In the genomic region with DNA sequence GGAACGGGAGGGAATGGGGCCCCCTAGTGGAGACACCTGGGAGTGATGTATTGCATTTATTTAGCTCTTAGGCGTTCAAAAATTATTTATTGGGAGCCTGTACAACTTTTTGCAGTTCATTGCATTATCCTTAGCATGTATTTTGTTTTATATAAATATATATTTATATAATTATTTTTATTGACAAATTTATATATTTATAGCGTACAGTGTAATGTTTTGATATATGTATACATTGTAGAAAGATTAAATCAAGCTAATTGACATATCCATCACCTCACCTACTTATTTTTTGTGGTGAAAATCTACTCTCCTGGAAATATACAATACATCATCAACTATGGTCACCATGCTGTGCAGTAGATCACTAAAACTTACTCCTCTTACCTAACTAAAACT, we compare ENCODE assay signal across 8 cellular contexts. TPM values are rescaled to one million over a fixed set of nuclear protein-coding genes. Genes with fewer than 3 reads are reported as not detected.
DNase-seq lines count a peak whose midpoint lies in the region; ATAC-seq, FAIRE-seq and TF ChIP-seq lines count a peak whose summit lies in the region.

No MANE protein-coding gene starts in this region.

- no peaks in the 10 kb centered on the region for H3K9me3 Mint-ChIP-seq in CD8-positive, alpha-beta T cell

- H3K27ac Mint-ChIP-seq in CD8-positive, alpha-beta T cell = peak overlapping the region; percentile 97

- no peaks in the 10 kb centered on the region for H3K9me3 ChIP-seq in CD8-positive, alpha-beta T cell (ENCODE audit: low read length)
- H3K9me3 ChIP-seq in NT2/D1 (ENCODE audit: insufficient read depth, low read length) (no peaks in the 10 kb centered on the region), neutrophil (no peaks in the 10 kb centered on the region)
- no peaks in the 10 kb centered on the region for H3K9me3 ChIP-seq in effector memory CD4-positive, alpha-beta T cell (ENCODE audit: control insufficient read depth, low read length)

- peak overlapping the region; percentile 93 for H3K4me3 ChIP-seq in CD8-positive, alpha-beta T cell (ENCODE audit: low read depth, low read length)
- H3K4me3 ChIP-seq in NT2/D1 (ENCODE audit: insufficient read length, low read depth) (peak overlapping the region; percentile 84), neutrophil (ENCODE audit: low read depth in 1 of 2, low read length in 1 of 2) (peak overlapping the region; percentile 95 to 98)
- peak overlapping the region; percentile 87 for H3K4me3 ChIP-seq in effector memory CD4-positive, alpha-beta T cell (ENCODE audit: insufficient read depth, low read depth, low read length, poor library complexity, severe bottlenecking)

- H3K36me3 Mint-ChIP-seq in CD8-positive, alpha-beta T cell = peaks cover 15% of the 10 kb centered on the region

- POLR2A ChIA-PET in CD8-positive, alpha-beta T cell (lab: Charles Lee) = interaction anchor here (1.1 to 2.3 kb wide), 14 partner anchors 9 to 247 kb away, joined by 3 to 36 read pairs (median 4); a partner anchor contains a TSS

- peak overlapping the region; percentile 80 for H3K27ac ChIP-seq in CD8-positive, alpha-beta T cell (ENCODE audit: low read depth, low read length)
- peak overlapping the region; percentile 85 for H3K27ac ChIP-seq in effector memory CD4-positive, alpha-beta T cell (ENCODE audit: insufficient read depth, low read length, poor library complexity, severe bottlenecking)
- H3K27ac ChIP-seq in neutrophil = peak overlapping the region; percentile 93

- peak in 1 of 7 experiments; percentile 70 for DNase-seq in CD8-positive, alpha-beta T cell
- DNase-seq in NT2/D1 (ENCODE audit: low read depth, low spot score) (no peak), NCI-H1930 (lab: John Stamatoyannopoulos, UW) (no peak), GM12892 (ENCODE audit: insufficient read length) (no peak)
- DNase-seq in effector memory CD4-positive, alpha-beta T cell = no peak

- no peak for FAIRE-seq in GM12892 (lab: Jason Lieb, UNC)

- H3K27me3 Mint-ChIP-seq in CD8-positive, alpha-beta T cell (ENCODE audit: low read depth) = no peaks in the 10 kb centered on the region

- peak overlapping the region; percentile 97 for H3K4me3 Mint-ChIP-seq in CD8-positive, alpha-beta T cell

- intact Hi-C loops in CD8-positive, alpha-beta T cell (cut with DNase I, micrococcal nuclease) = loop anchor here (1.0 to 10.0 kb wide), 11 partner anchors 49 to 1673 kb away; a partner anchor contains a TSS

- H3K4me1 Mint-ChIP-seq in CD8-positive, alpha-beta T cell (ENCODE audit: low read depth) = peaks cover 28% of the 10 kb centered on the region

- H3K27me3 ChIP-seq in CD8-positive, alpha-beta T cell (ENCODE audit: insufficient read depth, low read length) = no peaks in the 10 kb centered on the region
- no peaks in the 10 kb centered on the region for H3K27me3 ChIP-seq in NT2/D1 (ENCODE audit: insufficient read depth, insufficient read length)
- no peaks in the 10 kb centered on the region for H3K27me3 ChIP-seq in effector memory CD4-positive, alpha-beta T cell (replicated peaks; ENCODE audit: control insufficient read depth, insufficient read depth, low read length, poor library complexity, severe bottlenecking)
- H3K27me3 ChIP-seq in neutrophil = no peaks in the 10 kb centered on the region

- H3K4me1 ChIP-seq in CD8-positive, alpha-beta T cell (ENCODE audit: insufficient read depth, low read length) = peaks cover 4% of the 10 kb centered on the region
- H3K4me1 ChIP-seq in NT2/D1 (ENCODE audit: insufficient read depth, insufficient read length) = no peaks in the 10 kb centered on the region
- no peaks in the 10 kb centered on the region for H3K4me1 ChIP-seq in effector memory CD4-positive, alpha-beta T cell (ENCODE audit: control insufficient read depth, insufficient read depth, low read length, poor library complexity, severe bottlenecking)
- H3K4me1 ChIP-seq in neutrophil (ENCODE audit: control insufficient read depth in 1 of 2, insufficient read depth in 1 of 2, low read depth in 1 of 2, low read length in 1 of 2) = peaks cover 37 to 38% of the 10 kb centered on the region in 2 experiments

- peaks cover 4% of the 10 kb centered on the region for H3K36me3 ChIP-seq in CD8-positive, alpha-beta T cell (ENCODE audit: insufficient read depth, low read length)
- peaks cover 5% of the 10 kb centered on the region for H3K36me3 ChIP-seq in NT2/D1 (ENCODE audit: insufficient read depth, insufficient read length, low read length)
- H3K36me3 ChIP-seq in effector memory CD4-positive, alpha-beta T cell (ENCODE audit: control insufficient read depth, insufficient read depth, low read length) = no peaks in the 10 kb centered on the region
- H3K36me3 ChIP-seq in neutrophil = no peaks in the 10 kb centered on the region

- TF ChIP-seq CTCF in CD8-positive, alpha-beta T cell (IDR thresholded peaks at IDR 0.05) = peak; percentile 79
- TF ChIP-seq CTCF in neutrophil (IDR thresholded peaks at IDR 0.05) = peak; percentile 52

- peak overlapping the region; percentile 91 for H3K9ac ChIP-seq in NT2/D1 (ENCODE audit: insufficient read length, low read depth)

- TF ChIP-seq POLR2A in GM12892 (IDR thresholded peaks at IDR 0.05; ENCODE audit: low read depth, low read length) = no peak

- no peak for ATAC-seq in CD8-positive, alpha-beta T cell
- ATAC-seq in HG03378 (IDR thresholded peaks at IDR 0.05; ENCODE audit: unreplicated experiment) (no peak), HG02981 (IDR thresholded peaks at IDR 0.05; ENCODE audit: unreplicated experiment) (no peak)

- CTCF ChIA-PET in CD8-positive, alpha-beta T cell (lab: Charles Lee) = interaction anchor here (0.7 to 3.4 kb wide), 25 partner anchors 9 to 261 kb away, joined by 3 to 19 read pairs (median 4); a partner anchor contains a TSS

RNA-seq across cellular contexts. Expression of a gene that starts 1.0 kb away (rescaled TPM):
- total RNA-seq in CD8-positive, alpha-beta T cell = 10 to 100 TPM; 10.6 to 12.7 TPM
- 9.9 TPM for polyA plus RNA-seq in GM12892 (2012; ENCODE audit: missing spikeins)

RNA-seq across cellular contexts. Expression of a gene that starts 39.8 kb away (rescaled TPM):
- 10 to 100 TPM; 70.5 to 71.1 TPM for total RNA-seq in CD8-positive, alpha-beta T cell
- polyA plus RNA-seq in GM12892 (2012; ENCODE audit: missing spikeins) = 70.2 TPM
